8 cellular contexts compared by ENCODE assay signal in genomic region chr16:66524601-66525164, GRCh38.
DNase-seq lines count a peak whose midpoint lies in the region; ATAC-seq and TF ChIP-seq lines count a peak whose summit lies in the region.

No MANE protein-coding gene starts in this region.

- H3K4me1 ChIP-seq in KMS-11 (ENCODE audit: low read depth, poor library complexity, severe bottlenecking), result peaks cover 84% of the 10 kb centered on the region

- TF ChIP-seq CTCF in GM13976 (IDR thresholded peaks at IDR 0.05; ENCODE audit: borderline replicate concordance, control extremely low read depth, extremely low read depth, insufficient read depth, missing control alignments), result no peak
- no peak for TF ChIP-seq CTCF in KMS-11 (conservative IDR thresholded peaks at IDR 0.05; ENCODE audit: low read depth, low read length)
- TF ChIP-seq CTCF in brain microvascular endothelial cell (IDR thresholded peaks at IDR 0.05; ENCODE audit: low read depth, low read length, missing control alignments), result peak; percentile 17

- no peaks in the 10 kb centered on the region for H4K20me1 ChIP-seq in KMS-11 (ENCODE audit: insufficient read depth)

- H3K9ac ChIP-seq in KMS-11, result peak overlapping the region; percentile 72; the same call in 1 of the 2 replicates

- H3K27me3 ChIP-seq in KMS-11 (ENCODE audit: insufficient read depth, low read depth), result no peaks in the 10 kb centered on the region
- H3K27me3 ChIP-seq in brain microvascular endothelial cell (replicated peaks), result no peaks in the 10 kb centered on the region

- DNase-seq in GM13976 (ENCODE audit: low spot score), result peak; percentile 67
- no peak for DNase-seq in brain microvascular endothelial cell
- no peak for DNase-seq in middle frontal gyrus (ENCODE audit: extremely low spot score, low spot score)
- no peak for DNase-seq in COLO829 (ENCODE audit: low spot score)
- no peak for DNase-seq in NCI-H69 (lab: John Stamatoyannopoulos, UW)

- peak overlapping the region; percentile 92 for H3K4me2 ChIP-seq in KMS-11

- H2AFZ ChIP-seq in KMS-11 (ENCODE audit: low read depth), result peak overlapping the region; percentile 7; the same call in 1 of the 2 replicates

- in situ Hi-C loops in GM13976 (cut with MboI; ENCODE audit: low sequenced_read_pairs, unreplicated experiment), result no loop called here
- in situ Hi-C loops in brain microvascular endothelial cell (cut with HindIII; ENCODE audit: low pct_ligation_motif_present, low sequenced_read_pairs), result no loop called here

- peak; percentile 64 for ATAC-seq in GM21529 (IDR thresholded peaks at IDR 0.05; ENCODE audit: unreplicated experiment)

- H3K36me3 ChIP-seq in KMS-11 (ENCODE audit: insufficient read depth) (no peaks in the 10 kb centered on the region), brain microvascular endothelial cell (replicated peaks) (peaks cover 19% of the 10 kb centered on the region)

- H3K27ac ChIP-seq in KMS-11 (peak overlapping the region; percentile 97), brain microvascular endothelial cell (no peak overlapping the region), skin epidermis (peak overlapping the region in 20 of 21 experiments; percentile 52 to 99 (median 80))

- H3K4me3 ChIP-seq in KMS-11 (IDR thresholded peaks at IDR 0.05; ENCODE audit: insufficient read depth, low read depth, low read length), result no peak overlapping the region
- H3K4me3 ChIP-seq in brain microvascular endothelial cell (ENCODE audit: low read depth, low read length), result no peak overlapping the region
- H3K4me3 ChIP-seq in skin epidermis, result no peak overlapping the region

- no peaks in the 10 kb centered on the region for H3K79me2 ChIP-seq in KMS-11 (ENCODE audit: insufficient read depth, low read depth)
